1 cellular context compared by ENCODE assay signal in genomic region chr3:155270063-155270462, GRCh38.
TF ChIP-seq lines count a peak whose summit lies in the region.

No MANE protein-coding gene starts in this region.

TF ChIP-seq in K562, 482 proteins besides CTCF, POLR2A, EP300 and RAD21 (continued from another document):
- TF ChIP-seq PATZ1 (CRISPR knock-in tag; IDR thresholded peaks at IDR 0.05; ENCODE audit: borderline replicate concordance) = no peak
TF ChIP-seq in K562: peak in this region for 1.
